ENCODE assay signal across 1 cellular context in genomic region chr19:48171584-48172170, GRCh38.
TF ChIP-seq lines count a peak whose summit lies in the region.

No MANE protein-coding gene starts in this region.

TF ChIP-seq in K562, 482 proteins besides CTCF, POLR2A, EP300 and RAD21:
- TF ChIP-seq IRF2 (CRISPR knock-in tag; IDR thresholded peaks at IDR 0.05) (no peak), NRF1 (conservative IDR thresholded peaks at IDR 0.05 in 1 of 2, IDR thresholded peaks at IDR 0.05 in 1 of 2) (no peak), RBM25 (IDR thresholded peaks at IDR 0.05; ENCODE audit: low read depth, low read length, severe bottlenecking) (no peak), BACH1 (tag; IDR thresholded peaks at IDR 0.05) (no peak), SIX5 (IDR thresholded peaks at IDR 0.05; ENCODE audit: borderline replicate concordance in 1 of 2, insufficient read depth in 1 of 2, low read depth in 1 of 2, low read length in 2 of 2) (no peak), MITF (IDR thresholded peaks at IDR 0.05) (no peak), PHTF2 (CRISPR knock-in tag; IDR thresholded peaks at IDR 0.05) (no peak), ZNF57 (CRISPR knock-in tag; IDR thresholded peaks at IDR 0.05) (no peak), THRAP3 (IDR thresholded peaks at IDR 0.05; ENCODE audit: borderline replicate concordance) (no peak), ZFP1 (CRISPR knock-in tag; IDR thresholded peaks at IDR 0.05) (no peak), MGA (IDR thresholded peaks at IDR 0.05) (no peak), DPF2 (IDR thresholded peaks at IDR 0.05) (no peak), ERF (CRISPR knock-in tag; IDR thresholded peaks at IDR 0.05) (no peak), CREB3L1 (IDR thresholded peaks at IDR 0.05; ENCODE audit: borderline replicate concordance, low read depth) (no peak), SP2 (IDR thresholded peaks at IDR 0.05; ENCODE audit: extremely low read depth, low read depth, low read length, poor library complexity, severe bottlenecking) (no peak), HNRNPH1 (optimal IDR thresholded peaks at IDR 0.05; ENCODE audit: low read depth, low read length) (no peak), BRCA1 (IDR thresholded peaks at IDR 0.05) (no peak), BRCA1 (CRISPR knock-in tag; IDR thresholded peaks at IDR 0.05) (no peak)
- TF ChIP-seq, protein P1, sequence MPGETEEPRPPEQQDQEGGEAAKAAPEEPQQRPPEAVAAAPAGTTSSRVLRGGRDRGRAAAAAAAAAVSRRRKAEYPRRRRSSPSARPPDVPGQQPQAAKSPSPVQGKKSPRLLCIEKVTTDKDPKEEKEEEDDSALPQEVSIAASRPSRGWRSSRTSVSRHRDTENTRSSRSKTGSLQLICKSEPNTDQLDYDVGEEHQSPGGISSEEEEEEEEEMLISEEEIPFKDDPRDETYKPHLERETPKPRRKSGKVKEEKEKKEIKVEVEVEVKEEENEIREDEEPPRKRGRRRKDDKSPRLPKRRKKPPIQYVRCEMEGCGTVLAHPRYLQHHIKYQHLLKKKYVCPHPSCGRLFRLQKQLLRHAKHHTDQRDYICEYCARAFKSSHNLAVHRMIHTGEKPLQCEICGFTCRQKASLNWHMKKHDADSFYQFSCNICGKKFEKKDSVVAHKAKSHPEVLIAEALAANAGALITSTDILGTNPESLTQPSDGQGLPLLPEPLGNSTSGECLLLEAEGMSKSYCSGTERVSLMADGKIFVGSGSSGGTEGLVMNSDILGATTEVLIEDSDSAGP (CRISPR knock-in tag; IDR thresholded peaks at IDR 0.05): no peak
- TF ChIP-seq, protein P2, sequence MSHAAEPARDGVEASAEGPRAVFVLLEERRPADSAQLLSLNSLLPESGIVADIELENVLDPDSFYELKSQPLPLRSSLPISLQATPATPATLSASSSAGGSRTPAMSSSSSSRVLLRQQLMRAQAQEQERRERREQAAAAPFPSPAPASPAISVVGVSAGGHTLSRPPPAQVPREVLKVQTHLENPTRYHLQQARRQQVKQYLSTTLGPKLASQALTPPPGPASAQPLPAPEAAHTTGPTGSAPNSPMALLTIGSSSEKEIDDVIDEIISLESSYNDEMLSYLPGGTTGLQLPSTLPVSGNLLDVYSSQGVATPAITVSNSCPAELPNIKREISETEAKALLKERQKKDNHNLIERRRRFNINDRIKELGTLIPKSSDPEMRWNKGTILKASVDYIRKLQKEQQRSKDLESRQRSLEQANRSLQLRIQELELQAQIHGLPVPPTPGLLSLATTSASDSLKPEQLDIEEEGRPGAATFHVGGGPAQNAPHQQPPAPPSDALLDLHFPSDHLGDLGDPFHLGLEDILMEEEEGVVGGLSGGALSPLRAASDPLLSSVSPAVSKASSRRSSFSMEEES (CRISPR knock-in tag; IDR thresholded peaks at IDR 0.05): no peak
TF ChIP-seq in K562: peak in this region for 0.
